ENCODE assay signal across 11 cellular contexts in the genomic region with DNA sequence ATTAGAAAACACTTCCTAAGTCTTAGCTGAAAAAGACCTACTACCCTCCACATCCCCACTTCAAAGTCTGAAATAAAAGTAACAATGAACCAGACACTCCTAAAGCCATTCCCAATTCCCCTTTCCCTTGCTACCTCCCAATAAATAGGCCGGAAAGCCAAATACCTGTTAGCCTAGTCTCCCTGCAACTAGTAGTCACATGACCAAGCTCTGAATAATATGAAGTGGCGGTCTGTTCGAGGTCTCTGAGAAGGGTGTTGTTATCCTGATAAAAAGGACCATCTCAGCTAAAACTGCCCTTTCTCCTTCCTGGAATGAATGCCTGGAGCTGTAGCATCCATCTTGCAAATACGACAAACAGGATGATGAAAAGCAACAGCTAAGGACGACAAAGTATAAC. TPM values are rescaled to one million over a fixed set of nuclear protein-coding genes. Genes with fewer than 3 reads are reported as not detected.
DNase-seq lines count a peak whose midpoint lies in the region; ATAC-seq and TF ChIP-seq lines count a peak whose summit lies in the region.
"Had no signal": no experiment of that assay in that cellular context is flagged by ENCODE, and none has a peak within 500 bp of the region (broad histone marks: within the 10 kb centered on the region; RNA-seq: fewer than 3 reads in every experiment).

No MANE protein-coding gene starts in this region.

- H3K4me3 ChIP-seq in HEK293 (ENCODE audit: low read depth, low read length) (no peak overlapping the region), coronary artery (peak overlapping the region; percentile 39), muscle layer of duodenum (ENCODE audit: low read depth in 1 of 2, low read length in 2 of 2) (peak overlapping the region in 1 of 2 donors; percentile 8)

- no peak overlapping the region for H3K27ac ChIP-seq in HEK293 (ENCODE audit: extremely low read depth, low read depth, low read length)
- H3K27ac ChIP-seq in coronary artery: peak overlapping the region in 1 of 2 donors; percentile 28
- peak overlapping the region; percentile 96 for H3K27ac ChIP-seq in muscle layer of duodenum (ENCODE audit: low read length)

- H3K4me1 Mint-ChIP-seq in CD14-positive monocyte: peaks cover 76% of the 10 kb centered on the region

- POLR2A ChIA-PET in HEK293 (lab: Yijun Ruan, JAX): no interaction called here

- H3K27ac Mint-ChIP-seq in CD14-positive monocyte: peak overlapping the region in 4 of 7 donors; percentile 4 to 77 (median 38)

- peaks cover 24% of the 10 kb centered on the region; the same call in 1 of the 2 replicates for H3K4me1 ChIP-seq in HEK293 (ENCODE audit: control insufficient read depth, insufficient read depth, low read length)
- peaks cover 17 to 42% of the 10 kb centered on the region in 2 donors for H3K4me1 ChIP-seq in muscle layer of duodenum (ENCODE audit: control insufficient read depth in 1 of 2, insufficient read depth in 2 of 2, low read length in 2 of 2)

- no peak overlapping the region for H3K4me3 Mint-ChIP-seq in CD14-positive monocyte

- CTCF ChIA-PET in HEK293 (lab: Yijun Ruan, JAX): no interaction called here

- H3K36me3 ChIP-seq in HEK293 (ENCODE audit: control insufficient read depth in 2 of 2, insufficient read depth in 1 of 2, low read length in 2 of 2): peaks cover 17 to 40% of the 10 kb centered on the region in 2 experiments
- H3K36me3 ChIP-seq in muscle layer of duodenum (ENCODE audit: control insufficient read depth in 1 of 2, insufficient read depth in 2 of 2, low read length in 2 of 2): peaks cover 11 to 28% of the 10 kb centered on the region in 2 donors

- no peak for ATAC-seq in GM19452 (IDR thresholded peaks at IDR 0.05; ENCODE audit: unreplicated experiment)

- H3K27me3 Mint-ChIP-seq in CD14-positive monocyte (ENCODE audit: low read depth in 3 of 3): peaks cover 0 to 3% (median 0%) of the 10 kb centered on the region in 3 donors

- DNase-seq in CD14-positive monocyte (ENCODE audit: low spot score) (no peak), coronary artery (ENCODE audit: low spot score) (no peak), NCI-H146 treated with DMSO at 0.1 percent for 48 hours (lab: John Stamatoyannopoulos, UW; ENCODE audit: unreplicated experiment) (no peak), AG20443 (ENCODE audit: low spot score) (no peak), DMS79 (lab: John Stamatoyannopoulos, UW) (no peak)
- DNase-seq: activated effector memory CD4-positive, alpha-beta T cell treated with Interleukin-2 at 50 U/mL for 16 hours; erythroblast; NCI-H526 treated with DMSO at 0.1 percent for 48 hours had no signal

- peaks cover 26 to 33% of the 10 kb centered on the region in 2 donors for H3K36me3 Mint-ChIP-seq in CD14-positive monocyte

- H3K27me3 ChIP-seq in muscle layer of duodenum (ENCODE audit: low read depth, low read length): no peaks in the 10 kb centered on the region

- peaks cover 0 to 1% (median 0%) of the 10 kb centered on the region in 7 donors for H3K9me3 Mint-ChIP-seq in CD14-positive monocyte

- intact Hi-C loops in CD14-positive monocyte (cut with micrococcal nuclease): loop anchor here (10.0 kb wide), 3 partner anchors 155 to 325 kb away; partner anchors contain the start of gene EPC1 (in 1 of the 2)

- TF ChIP-seq CTCF in CD14-positive monocyte (IDR thresholded peaks at IDR 0.05) (no peak), HEK293 (tag by site-specific recombination; IDR thresholded peaks at IDR 0.05) (no peak), coronary artery (IDR thresholded peaks at IDR 0.05) (no peak)

- no peaks in the 10 kb centered on the region for H3K9me3 ChIP-seq in HEK293 (ENCODE audit: control insufficient read depth, insufficient read depth, low read depth, low read length)
- H3K9me3 ChIP-seq in muscle layer of duodenum (ENCODE audit: control insufficient read depth in 1 of 2, low read length in 2 of 2): no peaks in the 10 kb centered on the region

TF ChIP-seq in HEK293, 187 proteins besides CTCF, POLR2A, EP300 and RAD21:
- TF ChIP-seq SCRT2 (tag by site-specific recombination; IDR thresholded peaks at IDR 0.05): peak; percentile 82
- TF ChIP-seq ZNF521 (tag by site-specific recombination; IDR thresholded peaks at IDR 0.05): no peak
- TF ChIP-seq ZNF776 (tag by site-specific recombination; IDR thresholded peaks at IDR 0.05; ENCODE audit: borderline replicate concordance): no peak
- TF ChIP-seq ZNF362 (tag by site-specific recombination; IDR thresholded peaks at IDR 0.05): no peak
- no peak for TF ChIP-seq ZNF398 (tag by site-specific recombination; IDR thresholded peaks at IDR 0.05)
- TF ChIP-seq ZNF664 (tag by site-specific recombination; IDR thresholded peaks at IDR 0.05): 0 out of 2 replicates have a peak, but pooled peaks have one; percentile 6
- no peak for TF ChIP-seq ZNF555 (tag by site-specific recombination; conservative IDR thresholded peaks at IDR 0.05)
- no peak for TF ChIP-seq ZNF677 (tag by site-specific recombination; IDR thresholded peaks at IDR 0.05)
- TF ChIP-seq SCRT1 (tag by site-specific recombination; IDR thresholded peaks at IDR 0.05; ENCODE audit: borderline replicate concordance): peak; percentile 32; the same call in 1 of the 2 replicates
- no peak for TF ChIP-seq ZNF211 (tag by site-specific recombination; IDR thresholded peaks at IDR 0.05; ENCODE audit: low read depth)
TF ChIP-seq in HEK293: peak in this region for 3.

RNA-seq across cellular contexts. Expression of gene KIF5B, which starts 6.1 kb away (rescaled TPM):
- polyA plus RNA-seq in CD14-positive monocyte: 10 to 100 TPM; 18.9 to 32.9 TPM
